In genomic region chr17:63827002-63827800, GRCh38 we compare ENCODE assay signal across 8 cellular contexts. TPM values are rescaled to one million over a fixed set of nuclear protein-coding genes. Genes with fewer than 3 reads are reported as not detected.
DNase-seq lines count a peak whose midpoint lies in the region; ATAC-seq and TF ChIP-seq lines count a peak whose summit lies in the region.

Gene FTSJ3, minus strand, starts transcription at chr17:63827663. Its CDS starts 761 bp downstream, at chr17:63826902.
Gene PSMC5, plus strand, starts transcription at chr17:63827431. Its CDS starts 60 bp downstream, at chr17:63827491.

- 0% methylated on average over 19 of the region's 58 CpGs; no CpG with 5 or more reads in 1 of the 2 experiments for WGBS in IMR-90 (ENCODE audit: extremely low coverage in 2 of 2, insufficient read length in 1 of 2), 2 experiments

- H3K56ac ChIP-seq in IMR-90 (ENCODE audit: extremely low read depth, insufficient read depth, low read length) = peak within 1 kb of the TSS; percentile 100

- peak within 1 kb of the TSS; percentile 98 for H3K4ac ChIP-seq in IMR-90 (ENCODE audit: low read depth, low read length)

- no peaks in the 10 kb centered on the region for H3K9me2 ChIP-seq in OCI-LY7 (ENCODE audit: insufficient read depth, low read length)

- H2BK20ac ChIP-seq in IMR-90 (ENCODE audit: low read depth, low read length) = peak within 1 kb of the TSS; percentile 96

- H3K18ac ChIP-seq in IMR-90 (ENCODE audit: low read depth, low read length) = peak within 1 kb of the TSS; percentile 99

- H4K20me1 ChIP-seq in IMR-90 (ENCODE audit: insufficient read depth, low read length) = peaks cover 33% of the 10 kb centered on the region
- H4K20me1 ChIP-seq in OCI-LY7 (ENCODE audit: insufficient read depth, low read length) = no peaks in the 10 kb centered on the region

- peak within 1 kb of the TSS; percentile 100 for H3K14ac ChIP-seq in IMR-90 (replicated peaks; ENCODE audit: low read depth, low read length)

- CTCF ChIA-PET in IMR-90 (lab: Yijun Ruan, JAX) (interaction anchor here (0.6 to 1.0 kb wide), 2 partner anchors 8 to 680 kb away, joined by 3 read pairs; partner anchors contain the start of gene CEP95), OCI-LY7 (lab: Charles Lee; ENCODE audit: unreplicated experiment) (no interaction called here)

- H2AK5ac ChIP-seq in IMR-90 (ENCODE audit: low read depth, low read length) = peak within 1 kb of the TSS; percentile 95

- no peaks in the 10 kb centered on the region for H3K9me3 ChIP-seq in IMR-90 (ENCODE audit: control insufficient read depth, insufficient read depth, low read length)
- H3K9me3 ChIP-seq in OCI-LY7 (ENCODE audit: low read length) = no peaks in the 10 kb centered on the region
- H3K9me3 ChIP-seq in mucosa of descending colon = no peaks in the 10 kb centered on the region

- in situ Hi-C loops in IMR-90 (cut with MboI; ENCODE audit: low sequenced_read_pairs) = no loop called here

- peak within 1 kb of the TSS; percentile 99 for H2BK120ac ChIP-seq in IMR-90 (ENCODE audit: low read depth, low read length)

- peak within 1 kb of the TSS; percentile 100 for H3K23ac ChIP-seq in IMR-90 (ENCODE audit: low read depth, low read length)

- peaks cover 13% of the 10 kb centered on the region for H3K9me1 ChIP-seq in IMR-90 (ENCODE audit: insufficient read depth, low read length)

- TF ChIP-seq POLR2A in IMR-90 (IDR thresholded peaks at IDR 0.05; ENCODE audit: low read depth, low read length) = peak; percentile 88

- H3K79me1 ChIP-seq in IMR-90 (ENCODE audit: low read depth in 1 of 2, low read length in 2 of 2) = peaks cover 44 to 79% of the 10 kb centered on the region in 2 experiments

- H4K8ac ChIP-seq in IMR-90 (ENCODE audit: low read depth in 2 of 2, low read length in 2 of 2) = peak within 1 kb of the TSS; percentile 90 to 99

- POLR2A ChIA-PET in IMR-90 (lab: Charles Lee; ENCODE audit: unreplicated experiment) (interaction anchor here (1.0 kb wide), 1 partner anchor 53 kb away, joined by 5 read pairs; the partner anchor contains the start of genes CCDC47 and DDX42), OCI-LY7 (lab: Charles Lee) (interaction anchor here (0.6 to 2.7 kb wide), 3 partner anchors 13 to 165 kb away, joined by 5 to 20 read pairs (median 6); no protein-coding TSS in a partner anchor)

- peak within 1 kb of the TSS; percentile 94 for H3K9ac ChIP-seq in IMR-90 (ENCODE audit: low read depth, low read length)

- intact Hi-C loops in IMR-90 (cut with micrococcal nuclease) = loop anchor here (2.0 kb wide), 1 partner anchor 22 kb away; no protein-coding TSS in a partner anchor
- intact Hi-C loops in OCI-LY7 (cut with micrococcal nuclease; ENCODE audit: unreplicated experiment) = loop anchor here (1.0 to 5.0 kb wide), 4 partner anchors 16 to 132 kb away; partner anchors contain the start of genes CCDC47 and STRADA
- intact Hi-C loops in mucosa of descending colon (cut with DNase I, micrococcal nuclease) = loop anchor here in 1 of 2 donors (10.0 kb wide), 1 partner anchor 52 kb away; the partner anchor contains the start of genes CCDC47 and DDX42

- H3K36me3 ChIP-seq in IMR-90 (ENCODE audit: control insufficient read depth, insufficient read depth, low read length) = peaks cover 63% of the 10 kb centered on the region
- H3K36me3 ChIP-seq in OCI-LY7 (ENCODE audit: insufficient read depth, low read length) = peaks cover 81% of the 10 kb centered on the region
- H3K36me3 ChIP-seq in mucosa of descending colon (ENCODE audit: low read depth) = peaks cover 18% of the 10 kb centered on the region

- BruUV-seq in IMR-90 (replicated peaks; lab: Mats Ljungman, UMichigan) (no TSS peak), OCI-LY7 (replicated peaks; lab: Mats Ljungman, UMichigan) (no TSS peak)

- TF ChIP-seq RAD21 in IMR-90 (IDR thresholded peaks at IDR 0.05; ENCODE audit: low read length) = no peak

- H3K4me3 ChIP-seq in IMR-90 (ENCODE audit: insufficient read depth, low read depth, low read length) = peak within 1 kb of the TSS; percentile 79
- peak within 1 kb of the TSS; percentile 78 for H3K4me3 ChIP-seq in OCI-LY7 (ENCODE audit: low read depth, low read length, poor library complexity, severe bottlenecking)
- peak within 1 kb of the TSS; percentile 65 for H3K4me3 ChIP-seq in mucosa of descending colon

- no peaks in the 10 kb centered on the region for H3K27me3 ChIP-seq in IMR-90 (ENCODE audit: control insufficient read depth, insufficient read depth, low read length)

- H4K91ac ChIP-seq in IMR-90 (ENCODE audit: insufficient read depth, low read depth, low read length) = peak within 1 kb of the TSS; percentile 100

- peak within 1 kb of the TSS; percentile 98 for H2AFZ ChIP-seq in IMR-90 (replicated peaks; ENCODE audit: low read length, poor library complexity)
- peak within 1 kb of the TSS; percentile 76 for H2AFZ ChIP-seq in OCI-LY7 (ENCODE audit: low read length)

- peak within 1 kb of the TSS; percentile 93 for H3K27ac ChIP-seq in IMR-90 (ENCODE audit: insufficient read depth, low read length)
- H3K27ac ChIP-seq in OCI-LY7 (ENCODE audit: low read depth, low read length, poor library complexity, severe bottlenecking) = peak within 1 kb of the TSS; percentile 67
- H3K27ac ChIP-seq in epithelial cell of prostate = peak within 1 kb of the TSS; percentile 85

- H4K5ac ChIP-seq in IMR-90 (ENCODE audit: low read depth, low read length) = peak within 1 kb of the TSS; percentile 98

- H3K79me2 ChIP-seq in OCI-LY7 (ENCODE audit: insufficient read depth, low read depth, low read length) = peaks cover 31% of the 10 kb centered on the region

- H3K4me1 ChIP-seq in IMR-90 (ENCODE audit: control insufficient read depth, insufficient read depth, low read length) = peaks cover 1% of the 10 kb centered on the region; the same call in 1 of the 2 replicates
- H3K4me1 ChIP-seq in OCI-LY7 (ENCODE audit: insufficient read depth, low read length, poor library complexity, severe bottlenecking) = peaks cover 23% of the 10 kb centered on the region
- H3K4me1 ChIP-seq in mucosa of descending colon (ENCODE audit: low read depth) = peaks cover 16% of the 10 kb centered on the region

- H3K4me2 ChIP-seq in IMR-90 (ENCODE audit: low read depth, low read length) (peak within 1 kb of the TSS; percentile 95), OCI-LY7 (ENCODE audit: low read length) (peak within 1 kb of the TSS; percentile 91)

- peak within 1 kb of the TSS; percentile 97 for H2BK5ac ChIP-seq in IMR-90 (ENCODE audit: low read depth, low read length, poor library complexity, severe bottlenecking)

- peak; percentile 83 for ATAC-seq in GM21528 (IDR thresholded peaks at IDR 0.05; ENCODE audit: low FRiP score, unreplicated experiment)
- ATAC-seq in IMR-90 (ENCODE audit: low read depth) = peak; percentile 94
- peak; percentile 95 for ATAC-seq in mucosa of descending colon

- H2AK9ac ChIP-seq in IMR-90 (replicated peaks; ENCODE audit: low read depth, low read length, poor library complexity) = peak within 1 kb of the TSS; percentile 99

- DNase-seq in DMS153 (lab: John Stamatoyannopoulos, UW) (peak; percentile 82), IMR-90 (peak; percentile 93), OCI-LY7 (ENCODE audit: low spot score) (peak; percentile 97), activated T-cell treated with anti-CD3 and anti-CD28 coated beads for 24 hours (ENCODE audit: low read depth) (peak; percentile 93), epithelial cell of prostate (ENCODE audit: low read depth, low spot score) (peak; percentile 74), mucosa of descending colon (peak; percentile 94 to 98 (median 98))
- peak; percentile 91 for DNase-seq in stimulated activated CD8-positive, alpha-beta memory T cell treated with anti-CD3 and anti-CD28 coated beads, Interleukin-4, amount 100 ng/mL, for 24 hours (ENCODE audit: low read depth)

- peak within 1 kb of the TSS; percentile 99 for H2BK15ac ChIP-seq in IMR-90 (ENCODE audit: low read depth, low read length)

- dilution Hi-C loops in IMR-90 (cut with HindIII; ENCODE audit: low sequenced_read_pairs, unreplicated experiment) = no loop called here

- peak; percentile 27 for TF ChIP-seq CTCF in IMR-90 (conservative IDR thresholded peaks at IDR 0.05; ENCODE audit: low read depth, low read length)
- TF ChIP-seq CTCF in OCI-LY7 (conservative IDR thresholded peaks at IDR 0.05; ENCODE audit: low read length) = peak; percentile 78
- peak; percentile 50 for TF ChIP-seq CTCF in mucosa of descending colon (IDR thresholded peaks at IDR 0.05)

TF ChIP-seq in IMR-90, 13 proteins besides CTCF, POLR2A, EP300 and RAD21:
- TF ChIP-seq FOS (IDR thresholded peaks at IDR 0.05; ENCODE audit: low read depth, low read length) (0 out of 2 replicates have a peak, but pooled peaks have one; percentile 16), MAFK (IDR thresholded peaks at IDR 0.05; ENCODE audit: low read depth, low read length) (peak; percentile 91), RCOR1 (IDR thresholded peaks at IDR 0.05; ENCODE audit: insufficient replicate concordance, low read length) (no peak), MXI1 (IDR thresholded peaks at IDR 0.05; ENCODE audit: borderline replicate concordance, low read depth, low read length) (peak; percentile 84), NFE2L2 (IDR thresholded peaks at IDR 0.05; ENCODE audit: low read depth, low read length) (peak; percentile 69; the same call in 1 of the 2 replicates), CEBPB (IDR thresholded peaks at IDR 0.05; ENCODE audit: low read depth, low read length) (0 out of 2 replicates have a peak, but pooled peaks have one; percentile 23), RFX5 (IDR thresholded peaks at IDR 0.05; ENCODE audit: low read depth, low read length) (no peak)

RNA-seq across cellular contexts. Expression of gene FTSJ3, which starts in this region (rescaled TPM):
- total RNA-seq in IMR-90 (2012; rRNA removed) (68.1 and 69.4 TPM in 2 replicates), OCI-LY7 (2022) (38.2 and 49.0 TPM in 2 replicates), mucosa of descending colon (10 to 100 TPM; 26.9 to 48.2 (median 29.4) TPM)
- polyA plus RNA-seq in IMR-90 (2012; rRNA removed) = 45.4 and 51.3 TPM in 2 replicates
- polyA plus RNA-seq in IMR-90 (2012; cell fraction: cytosol; rRNA removed) = 22.2 and 33.6 TPM in 2 replicates
- 63.3 and 90.0 TPM in 2 replicates for polyA plus RNA-seq in IMR-90 (2012; cell fraction: nucleus; rRNA removed; ENCODE audit: low replicate concordance)
- 32.4 and 43.0 TPM in 2 replicates for total RNA-seq in OCI-LY7 (2014; rRNA removed; shearing (Covaris generic))

RNA-seq across cellular contexts. Expression of gene PSMC5, which starts in this region (rescaled TPM):
- total RNA-seq in IMR-90 (2012; rRNA removed) (104 and 105 TPM in 2 replicates), OCI-LY7 (2022) (80.0 and 105 TPM in 2 replicates), mucosa of descending colon (100 to 1,000 TPM in 1 of 3 donors, 10 to 100 TPM in 2; 73.3 to 151 (median 96.4) TPM)
- polyA plus RNA-seq in IMR-90 (2012; rRNA removed) = 165 and 175 TPM in 2 replicates
- polyA plus RNA-seq in IMR-90 (2012; cell fraction: cytosol; rRNA removed) = 104 and 142 TPM in 2 replicates
- 92.5 and 145 TPM in 2 replicates for polyA plus RNA-seq in IMR-90 (2012; cell fraction: nucleus; rRNA removed; ENCODE audit: low replicate concordance)
- 32.6 and 42.7 TPM in 2 replicates for total RNA-seq in OCI-LY7 (2014; rRNA removed; shearing (Covaris generic))

Comparison
In these comparisons a context has a peak if more than half of its experiments do, and no peak if none do; other contexts are left out.
1. Peak in every context shown above with its lines: DNase-seq, ATAC-seq, H3K4me3 ChIP-seq and H3K27ac ChIP-seq.
2. CTCF ChIP-seq: peak in every context shown above with its lines; median percentile 78 in OCI-LY7; 50 in mucosa of descending colon; 27 in IMR-90.